Comparison of ENCODE assay signal across 13 cellular contexts in the genomic region with DNA sequence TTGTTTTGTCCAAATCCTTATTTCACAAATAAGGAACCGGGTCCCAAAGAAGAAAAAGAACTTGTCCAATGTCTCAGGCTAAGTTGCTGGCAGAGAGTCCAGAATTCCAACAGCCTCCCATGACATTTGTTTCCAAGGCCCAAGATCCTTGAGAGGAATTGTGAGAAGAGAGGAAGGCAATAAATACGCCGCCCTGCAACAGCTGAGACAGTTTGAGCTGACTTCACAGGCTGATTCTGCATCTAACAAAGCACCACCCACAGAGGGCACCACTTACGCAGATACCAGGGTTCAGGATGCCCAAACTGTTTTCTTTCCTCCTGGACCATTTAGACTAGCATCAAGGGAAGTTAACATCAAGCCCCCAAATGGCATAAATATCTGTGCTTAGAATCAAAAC.
DNase-seq lines count a peak whose midpoint lies in the region; ATAC-seq and TF ChIP-seq lines count a peak whose summit lies in the region.
"Had no signal": no experiment of that assay in that cellular context is flagged by ENCODE, and none has a peak within 500 bp of the region (broad histone marks: within the 10 kb centered on the region; RNA-seq: fewer than 3 reads in every experiment).

No MANE protein-coding gene starts in this region.

- no peaks in the 10 kb centered on the region for H3K9me1 ChIP-seq in IMR-90 (ENCODE audit: insufficient read depth, low read length)

- no peak overlapping the region for H4K5ac ChIP-seq in IMR-90 (ENCODE audit: low read depth, low read length)

- no peaks in the 10 kb centered on the region for H4K20me1 ChIP-seq in IMR-90 (ENCODE audit: insufficient read depth, low read length)

- no peak overlapping the region for H3K14ac ChIP-seq in IMR-90 (replicated peaks; ENCODE audit: low read depth, low read length)

- no peak overlapping the region for H3K4me3 Mint-ChIP-seq in activated CD8-positive, alpha-beta memory T cell treated with anti-CD3 and anti-CD28 coated beads, Interleukin-2, amount 10 ng/mL, durations not matched to agents 7 days and 5 days
- H3K4me3 Mint-ChIP-seq in activated naive CD4-positive, alpha-beta T cell treated with anti-CD3 and anti-CD28 coated beads for 36 hours, result no peak overlapping the region

- H3K4me1 ChIP-seq in IMR-90 (ENCODE audit: control insufficient read depth, insufficient read depth, low read length), result no peaks in the 10 kb centered on the region

- in situ Hi-C loops in IMR-90 (cut with MboI; ENCODE audit: low sequenced_read_pairs), result no loop called here

- BruUV-seq in IMR-90 (replicated peaks; lab: Mats Ljungman, UMichigan), result no TSS peak

- no peak overlapping the region for H3K9ac ChIP-seq in IMR-90 (ENCODE audit: low read depth, low read length)

- POLR2A ChIA-PET in IMR-90 (lab: Charles Lee; ENCODE audit: unreplicated experiment), result no interaction called here

- H3K79me1 ChIP-seq in IMR-90 (ENCODE audit: low read depth in 1 of 2, low read length in 2 of 2), result no peaks in the 10 kb centered on the region

- TF ChIP-seq POLR2A in IMR-90 (IDR thresholded peaks at IDR 0.05; ENCODE audit: low read depth, low read length), result no peak

- no peaks in the 10 kb centered on the region for H3K36me3 Mint-ChIP-seq in activated CD8-positive, alpha-beta memory T cell treated with anti-CD3 and anti-CD28 coated beads, Interleukin-2, amount 10 ng/mL, durations not matched to agents 7 days and 5 days
- no peaks in the 10 kb centered on the region for H3K36me3 Mint-ChIP-seq in activated naive CD4-positive, alpha-beta T cell treated with anti-CD3 and anti-CD28 coated beads for 36 hours (ENCODE audit: low read depth)

- no peaks in the 10 kb centered on the region for H3K36me3 ChIP-seq in IMR-90 (ENCODE audit: control insufficient read depth, insufficient read depth, low read length)

- no peak overlapping the region for H2AK5ac ChIP-seq in IMR-90 (ENCODE audit: low read depth, low read length)

- H4K8ac ChIP-seq in IMR-90 (ENCODE audit: low read depth in 2 of 2, low read length in 2 of 2), result no peak overlapping the region

- no peak overlapping the region for H3K4me2 ChIP-seq in IMR-90 (ENCODE audit: low read depth, low read length)

- H3K27me3 Mint-ChIP-seq in activated CD8-positive, alpha-beta memory T cell treated with anti-CD3 and anti-CD28 coated beads, Interleukin-2, amount 10 ng/mL, durations not matched to agents 7 days and 5 days, result no peaks in the 10 kb centered on the region
- peaks cover 17% of the 10 kb centered on the region for H3K27me3 Mint-ChIP-seq in activated naive CD4-positive, alpha-beta T cell treated with anti-CD3 and anti-CD28 coated beads for 36 hours (ENCODE audit: low read depth)

- no peak overlapping the region for H2AK9ac ChIP-seq in IMR-90 (replicated peaks; ENCODE audit: low read depth, low read length, poor library complexity)

- H3K4me1 Mint-ChIP-seq in activated CD8-positive, alpha-beta memory T cell treated with anti-CD3 and anti-CD28 coated beads, Interleukin-2, amount 10 ng/mL, durations not matched to agents 7 days and 5 days, result no peaks in the 10 kb centered on the region
- H3K4me1 Mint-ChIP-seq in activated naive CD4-positive, alpha-beta T cell treated with anti-CD3 and anti-CD28 coated beads for 36 hours (ENCODE audit: low read depth), result no peaks in the 10 kb centered on the region

- no peak overlapping the region for H2AFZ ChIP-seq in IMR-90 (replicated peaks; ENCODE audit: low read length, poor library complexity)

- DNase-seq in EH (ENCODE audit: low read depth), result peak; percentile 38
- DNase-seq in IMR-90, result no peak
- peak in 30 of 58 donors; percentile 1 to 76 (median 29) for DNase-seq in anterior cingulate cortex (lab: John Stamatoyannopoulos, UW)
- DNase-seq in left kidney (ENCODE audit: low read depth, low spot score), result peak; percentile 11
- DNase-seq in MV-4-11 (lab: John Stamatoyannopoulos, UW), result no peak
- DNase-seq in activated CD8-positive, alpha-beta memory T cell treated with anti-CD3 and anti-CD28 coated beads, Interleukin-2, amount 10 ng/mL, durations not matched to agents 7 days and 5 days, result no peak
- no peak for DNase-seq in activated naive CD4-positive, alpha-beta T cell treated with anti-CD3 and anti-CD28 coated beads for 36 hours
- no peak for DNase-seq in left colon
- DNase-seq: activated CD8-positive, alpha-beta memory T cell treated with anti-CD3 and anti-CD28 coated beads, Interleukin-2, amount 50 U/mL, for 48 hours; amniotic stem cell; DMS79 treated with DMSO at 0.1 percent for 48 hours; effector CD4-positive, alpha-beta T cell; NCI-H2029 treated with DMSO at 0.1 percent for 48 hours had no signal

- no peak overlapping the region for H3K27ac ChIP-seq in IMR-90 (ENCODE audit: insufficient read depth, low read length)

- H3K23ac ChIP-seq in IMR-90 (ENCODE audit: low read depth, low read length), result no peak overlapping the region

- no peak overlapping the region for H3K18ac ChIP-seq in IMR-90 (ENCODE audit: low read depth, low read length)

- WGBS in IMR-90 (ENCODE audit: extremely low coverage in 2 of 2, insufficient read length in 1 of 2), 2 experiments, result no CpG with 5 or more reads among the region's 4 CpGs

- no peak overlapping the region for H3K4ac ChIP-seq in IMR-90 (ENCODE audit: low read depth, low read length)

- intact Hi-C loops in IMR-90 (cut with micrococcal nuclease), result loop anchor here (1.0 kb wide), 1 partner anchor 138 kb away; no protein-coding TSS in a partner anchor
- intact Hi-C loops in activated naive CD4-positive, alpha-beta T cell treated with anti-CD3 and anti-CD28 coated beads for 36 hours (cut with micrococcal nuclease), result no loop called here
- intact Hi-C loops in left colon (cut with DNase I, micrococcal nuclease), result no loop called here

- H3K27ac Mint-ChIP-seq in activated CD8-positive, alpha-beta memory T cell treated with anti-CD3 and anti-CD28 coated beads, Interleukin-2, amount 10 ng/mL, durations not matched to agents 7 days and 5 days, result no peak overlapping the region
- H3K27ac Mint-ChIP-seq in activated naive CD4-positive, alpha-beta T cell treated with anti-CD3 and anti-CD28 coated beads for 36 hours, result no peak overlapping the region

- CTCF ChIA-PET in IMR-90 (lab: Yijun Ruan, JAX), result interaction anchor here (1.7 kb wide), 1 partner anchor 138 kb away, joined by 10 read pairs; no protein-coding TSS in a partner anchor
- CTCF ChIA-PET in activated CD8-positive, alpha-beta memory T cell treated with anti-CD3 and anti-CD28 coated beads, Interleukin-2, amount 10 ng/mL, durations not matched to agents 7 days and 5 days (lab: Charles Lee), result interaction anchor here (0.8 kb wide), 1 partner anchor 10 kb away, joined by 3 read pairs; no protein-coding TSS in a partner anchor
- CTCF ChIA-PET in activated naive CD4-positive, alpha-beta T cell treated with anti-CD3 and anti-CD28 coated beads for 36 hours (lab: Charles Lee), result no interaction called here

- no peak overlapping the region for H2BK20ac ChIP-seq in IMR-90 (ENCODE audit: low read depth, low read length)

- H2BK5ac ChIP-seq in IMR-90 (ENCODE audit: low read depth, low read length, poor library complexity, severe bottlenecking), result no peak overlapping the region

- ATAC-seq in IMR-90 (ENCODE audit: low read depth) (peak; percentile 49), left colon (no peak)
- ATAC-seq in activated CD8-positive, alpha-beta memory T cell treated with anti-CD3 and anti-CD28 coated beads, Interleukin-2, amount 10 ng/mL, durations not matched to agents 7 days and 5 days, result no peak

- H3K9me3 ChIP-seq in IMR-90 (ENCODE audit: control insufficient read depth, insufficient read depth, low read length), result no peaks in the 10 kb centered on the region

- TF ChIP-seq CTCF in IMR-90 (conservative IDR thresholded peaks at IDR 0.05; ENCODE audit: low read depth, low read length), result peak; percentile 31; the same call in 1 of the 2 replicates

- TF ChIP-seq RAD21 in IMR-90 (IDR thresholded peaks at IDR 0.05; ENCODE audit: low read length), result peak; percentile 25

- no peak overlapping the region for H2BK120ac ChIP-seq in IMR-90 (ENCODE audit: low read depth, low read length)

- no peak overlapping the region for H3K4me3 ChIP-seq in IMR-90 (ENCODE audit: insufficient read depth, low read depth, low read length)

- no peak overlapping the region for H2BK15ac ChIP-seq in IMR-90 (ENCODE audit: low read depth, low read length)

- dilution Hi-C loops in IMR-90 (cut with HindIII; ENCODE audit: low sequenced_read_pairs, unreplicated experiment), result no loop called here

- H3K9me3 Mint-ChIP-seq in activated CD8-positive, alpha-beta memory T cell treated with anti-CD3 and anti-CD28 coated beads, Interleukin-2, amount 10 ng/mL, durations not matched to agents 7 days and 5 days (ENCODE audit: low read depth), result no peaks in the 10 kb centered on the region
- H3K9me3 Mint-ChIP-seq in activated naive CD4-positive, alpha-beta T cell treated with anti-CD3 and anti-CD28 coated beads for 36 hours, result peaks cover 4% of the 10 kb centered on the region

- H3K27me3 ChIP-seq in IMR-90 (ENCODE audit: control insufficient read depth, insufficient read depth, low read length), result no peaks in the 10 kb centered on the region

- H4K91ac ChIP-seq in IMR-90 (ENCODE audit: insufficient read depth, low read depth, low read length), result no peak overlapping the region; the same call in 1 of the 2 replicates

- no peak overlapping the region for H3K56ac ChIP-seq in IMR-90 (ENCODE audit: extremely low read depth, insufficient read depth, low read length)

TF ChIP-seq in IMR-90, 13 proteins besides CTCF, POLR2A, EP300 and RAD21:
- TF ChIP-seq CHD1 (IDR thresholded peaks at IDR 0.05; ENCODE audit: low read depth, low read length), result no peak
- TF ChIP-seq MXI1 (IDR thresholded peaks at IDR 0.05; ENCODE audit: borderline replicate concordance, low read depth, low read length), result no peak
- TF ChIP-seq SMC3 (IDR thresholded peaks at IDR 0.05; ENCODE audit: low read depth, low read length), result 0 out of 2 replicates have a peak, but pooled peaks have one; percentile 4
- TF ChIP-seq, protein P1, sequence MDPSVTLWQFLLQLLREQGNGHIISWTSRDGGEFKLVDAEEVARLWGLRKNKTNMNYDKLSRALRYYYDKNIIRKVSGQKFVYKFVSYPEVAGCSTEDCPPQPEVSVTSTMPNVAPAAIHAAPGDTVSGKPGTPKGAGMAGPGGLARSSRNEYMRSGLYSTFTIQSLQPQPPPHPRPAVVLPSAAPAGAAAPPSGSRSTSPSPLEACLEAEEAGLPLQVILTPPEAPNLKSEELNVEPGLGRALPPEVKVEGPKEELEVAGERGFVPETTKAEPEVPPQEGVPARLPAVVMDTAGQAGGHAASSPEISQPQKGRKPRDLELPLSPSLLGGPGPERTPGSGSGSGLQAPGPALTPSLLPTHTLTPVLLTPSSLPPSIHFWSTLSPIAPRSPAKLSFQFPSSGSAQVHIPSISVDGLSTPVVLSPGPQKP (IDR thresholded peaks at IDR 0.05; ENCODE audit: borderline replicate concordance, low read depth, low read length), result no peak
- no peak for TF ChIP-seq CEBPB (IDR thresholded peaks at IDR 0.05; ENCODE audit: low read depth, low read length)
- no peak for TF ChIP-seq BHLHE40 (IDR thresholded peaks at IDR 0.05; ENCODE audit: low read depth, low read length)
TF ChIP-seq in IMR-90: peak in this region for 1.

Comparison
In these comparisons a context has a peak if more than half of its experiments do, and no peak if none do; other contexts are left out.
1. DNase-seq: peak in EH (single experiment), anterior cingulate cortex (30 of 58) and left kidney (single experiment); none in IMR-90 (single experiment), MV-4-11 (single experiment), activated CD8-positive, alpha-beta memory T cell treated with anti-CD3 and anti-CD28 coated beads, Interleukin-2, amount 10 ng/mL, durations not matched to agents 7 days and 5 days (single experiment), activated naive CD4-positive, alpha-beta T cell treated with anti-CD3 and anti-CD28 coated beads for 36 hours (single experiment) and left colon (0 of 2).